20 cellular contexts compared by ENCODE assay signal in the genomic region with DNA sequence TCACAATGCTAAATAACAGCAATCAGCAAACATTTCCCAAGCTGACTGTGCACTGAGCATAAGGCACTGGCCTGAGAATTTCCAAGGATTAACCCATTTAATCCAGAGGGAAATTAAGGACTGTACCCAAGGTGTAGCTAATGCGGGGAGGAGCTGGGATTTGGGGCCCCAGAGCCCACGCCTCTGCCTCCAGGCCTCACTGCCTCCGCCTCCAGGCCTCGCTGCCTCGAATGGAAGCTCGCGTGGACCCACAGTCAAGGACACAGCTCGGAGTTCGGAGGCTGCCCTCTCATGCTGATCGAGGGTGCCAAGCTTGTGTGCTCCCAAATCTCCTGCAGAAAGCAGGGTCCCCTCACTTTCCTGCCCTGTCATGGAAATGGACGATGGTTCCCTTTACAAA.
DNase-seq lines count a peak whose midpoint lies in the region; ATAC-seq, FAIRE-seq and TF ChIP-seq lines count a peak whose summit lies in the region.
"Had no signal": no experiment of that assay in that cellular context is flagged by ENCODE, and none has a peak within 500 bp of the region (broad histone marks: within the 10 kb centered on the region; RNA-seq: fewer than 3 reads in every experiment).

No MANE protein-coding gene starts in this region.

- no peak overlapping the region for H3K4me3 ChIP-seq in kidney (ENCODE audit: low read length in 2 of 2)
- H3K4me3 ChIP-seq: BLaER1, GM23248 had no signal

- no peak overlapping the region for H3K9ac ChIP-seq in kidney (ENCODE audit: low read length in 2 of 2)
- H3K9ac ChIP-seq: BLaER1, GM23248 had no signal

- peak; percentile 68 for DNase-seq in D721Med (ENCODE audit: insufficient read length, low spot score)
- peak; percentile 47 for DNase-seq in NCI-H82 treated with DMSO at 0.1 percent for 48 hours (lab: John Stamatoyannopoulos, UW; ENCODE audit: unreplicated experiment)
- peak; percentile 58 for DNase-seq in kidney
- DNase-seq in COLO668 (lab: John Stamatoyannopoulos, UW; ENCODE audit: unreplicated experiment), result no peak
- DNase-seq: 8988T; CD4-positive, alpha-beta memory T cell; DMS153; DMS79; GDM1; H7; KBM-7 had no signal

- H3K9me3 ChIP-seq in kidney (ENCODE audit: control insufficient read depth in 1 of 2, low read length in 2 of 2), result no peaks in the 10 kb centered on the region
- H3K9me3 ChIP-seq: BLaER1 had no signal

- no peak for ATAC-seq in GM19324 (IDR thresholded peaks at IDR 0.05; ENCODE audit: low FRiP score, unreplicated experiment)
- ATAC-seq in GM19395 (IDR thresholded peaks at IDR 0.05; ENCODE audit: unreplicated experiment), result no peak
- ATAC-seq in HG03135 (IDR thresholded peaks at IDR 0.05; ENCODE audit: unreplicated experiment), result no peak
- ATAC-seq: HCT116, HepG2 had no signal

- TF ChIP-seq CTCF in D721Med (IDR thresholded peaks at IDR 0.05; ENCODE audit: insufficient read depth, missing control alignments), result no peak
- no peak for TF ChIP-seq CTCF in kidney (IDR thresholded peaks at IDR 0.05; ENCODE audit: borderline replicate concordance, extremely low read depth, insufficient read depth)

- H3K4me1 ChIP-seq in kidney (ENCODE audit: control insufficient read depth in 1 of 2, insufficient read depth in 1 of 2, low read depth in 1 of 2, low read length in 2 of 2), result peaks cover 4% of the 10 kb centered on the region in 2 donors

- no peak overlapping the region for H3K27ac ChIP-seq in kidney (ENCODE audit: low read depth in 2 of 2, low read length in 2 of 2)
- H3K27ac ChIP-seq: BLaER1, GM23248 had no signal

- FAIRE-seq in D721Med (lab: Jason Lieb, UNC) (no peak), kidney (lab: Jason Lieb, UNC) (no peak)
- FAIRE-seq: GM12892, GM18507, HepG2 had no signal

- H3K36me3 ChIP-seq in kidney (ENCODE audit: control insufficient read depth in 1 of 2, insufficient read depth in 2 of 2, low read length in 2 of 2), result no peaks in the 10 kb centered on the region
- H3K36me3 ChIP-seq: BLaER1 had no signal

- intact Hi-C loops in kidney (cut with DNase I), result no loop called here
